8 cellular contexts compared by ENCODE assay signal in the genomic region with DNA sequence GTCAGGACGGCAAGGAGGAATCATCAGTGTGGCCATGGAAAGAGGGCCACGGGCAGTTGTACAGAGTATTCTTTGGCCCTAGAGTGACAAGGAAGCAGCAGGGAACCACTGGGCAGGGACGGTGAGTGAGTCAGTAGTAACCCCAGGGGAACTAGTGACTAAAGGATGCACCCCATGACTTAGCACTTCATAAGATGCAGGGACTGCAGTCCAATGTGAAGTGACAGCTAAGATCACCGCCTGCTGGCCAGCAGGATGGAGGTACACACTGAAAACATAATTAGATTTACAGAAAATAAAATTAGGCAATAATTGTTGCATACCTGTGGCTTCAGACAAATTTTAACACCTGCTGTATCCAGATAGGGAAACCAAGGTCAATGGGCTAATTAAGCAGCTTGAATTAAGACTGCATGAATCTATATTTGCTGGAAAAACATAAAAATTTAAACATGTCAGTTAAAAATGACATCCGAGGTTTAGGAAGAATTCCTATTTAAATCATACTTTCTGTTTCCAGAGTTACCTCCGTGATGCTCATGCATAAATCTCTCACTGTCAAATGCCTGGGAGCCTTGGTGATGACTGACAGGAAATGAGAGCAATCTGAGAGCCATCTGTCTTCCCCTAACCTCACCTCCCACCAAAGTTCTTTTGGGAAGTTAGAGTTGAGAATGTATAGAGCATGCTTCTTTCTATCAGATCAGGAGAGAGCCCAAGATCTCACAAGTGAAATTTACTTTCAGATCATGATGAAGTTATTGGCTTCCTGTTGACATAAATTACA. TPM values are rescaled to one million over a fixed set of nuclear protein-coding genes. Genes with fewer than 3 reads are reported as not detected.
DNase-seq lines count a peak whose midpoint lies in the region; ATAC-seq, FAIRE-seq and TF ChIP-seq lines count a peak whose summit lies in the region.

No MANE protein-coding gene starts in this region.

- no peak overlapping the region for H2AFZ ChIP-seq in K562 (ENCODE audit: low read depth, low read length)

- no peaks in the 10 kb centered on the region for H4K20me1 ChIP-seq in K562 (replicated peaks; ENCODE audit: control insufficient read depth, insufficient read depth, low read length)

- H3K4me3 ChIP-seq in A673 (ENCODE audit: low read depth, low read length, poor library complexity, severe bottlenecking): no peak overlapping the region
- H3K4me3 ChIP-seq in K562: no peak overlapping the region
- H3K4me3 ChIP-seq in CD8-positive, alpha-beta memory T cell (ENCODE audit: low read length): no peak overlapping the region
- no peak overlapping the region for H3K4me3 ChIP-seq in uterus

- H3K36me3 ChIP-seq in A673 (ENCODE audit: insufficient read depth, low read length, poor library complexity, severe bottlenecking): no peaks in the 10 kb centered on the region
- H3K36me3 ChIP-seq in K562 (ENCODE audit: control insufficient read depth, insufficient read depth, low read length): no peaks in the 10 kb centered on the region
- H3K36me3 ChIP-seq in CD8-positive, alpha-beta memory T cell (ENCODE audit: insufficient read depth, low read length): no peaks in the 10 kb centered on the region
- H3K36me3 ChIP-seq in uterus: no peaks in the 10 kb centered on the region

- POLR2A ChIA-PET in A673 (lab: Charles Lee; ENCODE audit: low non-redundant PET) (no interaction called here), K562 (lab: Yijun Ruan, JAX) (interaction anchor here (0.7 kb wide), 1 partner anchor 36 kb away, joined by 6 read pairs; no protein-coding TSS in a partner anchor)
- POLR2A ChIA-PET in CD8-positive, alpha-beta memory T cell (lab: Charles Lee): no interaction called here

- H3K27ac Mint-ChIP-seq in CD8-positive, alpha-beta memory T cell: no peak overlapping the region

- TF ChIP-seq CTCF in A673 (conservative IDR thresholded peaks at IDR 0.05; ENCODE audit: low read depth, low read length) (peak; percentile 22; the same call in 1 of the 2 replicates), K562 (IDR thresholded peaks at IDR 0.05 in 2 of 3, conservative IDR thresholded peaks at IDR 0.05 in 1 of 3; ENCODE audit: insufficient read depth in 2 of 3, low read depth in 1 of 3, low read length in 3 of 3) (peak; percentile 43 to 72 (median 66)), uterus (IDR thresholded peaks at IDR 0.05) (no peak)

- TF ChIP-seq POLR2A in K562 (conservative IDR thresholded peaks at IDR 0.05): no peak
- TF ChIP-seq POLR2A in uterus (IDR thresholded peaks at IDR 0.05): no peak

- H3K27me3 ChIP-seq in A673 (replicated peaks; ENCODE audit: insufficient read depth, low read depth, low read length, poor library complexity): no peaks in the 10 kb centered on the region
- H3K27me3 ChIP-seq in K562 (ENCODE audit: control insufficient read depth in 2 of 2, insufficient read depth in 2 of 2, low read length in 2 of 2): peaks cover 0 to 9% of the 10 kb centered on the region in 2 experiments; a peak in 1 of 5 replicates
- H3K27me3 ChIP-seq in CD8-positive, alpha-beta memory T cell (ENCODE audit: insufficient read depth, low read length, poor library complexity, severe bottlenecking): no peaks in the 10 kb centered on the region
- no peaks in the 10 kb centered on the region for H3K27me3 ChIP-seq in uterus

- CTCF ChIA-PET in A673 (lab: Charles Lee) (interaction anchor here (1.5 kb wide), 1 partner anchor 161 kb away, joined by 3 read pairs; no protein-coding TSS in a partner anchor), K562 (lab: Yijun Ruan, JAX; ENCODE audit: low intra/inter-chr PET ratio) (no interaction called here)
- CTCF ChIA-PET in CD8-positive, alpha-beta memory T cell (lab: Charles Lee): interaction anchor here (1.7 kb wide), 1 partner anchor 36 kb away, joined by 3 read pairs; no protein-coding TSS in a partner anchor

- no peaks in the 10 kb centered on the region for H3K36me3 Mint-ChIP-seq in CD8-positive, alpha-beta memory T cell

- 3% methylated on average over 6 of the region's 6 CpGs for WGBS in K562 (ENCODE audit: insufficient coverage, low coverage, missing lambda C conversion rate)

- H3K4me1 Mint-ChIP-seq in CD8-positive, alpha-beta memory T cell: peaks cover 0 to 6% (median 4%) of the 10 kb centered on the region in 3 donors

- ATAC-seq in GM18909 (IDR thresholded peaks at IDR 0.05; ENCODE audit: poor library complexity, unreplicated experiment) (peak; percentile 85), HG03565 (IDR thresholded peaks at IDR 0.05; ENCODE audit: unreplicated experiment) (peak; percentile 78), K562 (peak; percentile 89), sciatic nerve (no peak)

- in situ Hi-C loops in K562 (cut with MboI): no loop called here

- no peak for TF ChIP-seq EP300 in K562 (IDR thresholded peaks at IDR 0.05; ENCODE audit: low read length)

- H3K9me3 ChIP-seq in A673 (ENCODE audit: low read depth, low read length, poor library complexity, severe bottlenecking): no peaks in the 10 kb centered on the region
- no peaks in the 10 kb centered on the region for H3K9me3 ChIP-seq in K562 (replicated peaks; ENCODE audit: control insufficient read depth, insufficient read depth, low read depth, low read length)
- H3K9me3 ChIP-seq in CD8-positive, alpha-beta memory T cell (ENCODE audit: low read length): no peaks in the 10 kb centered on the region
- no peaks in the 10 kb centered on the region for H3K9me3 ChIP-seq in uterus

- DNase-seq in A673 (ENCODE audit: low spot score): peak; percentile 66
- peak; percentile 63 to 72 (median 64) for DNase-seq in K562 (ENCODE audit: extremely low read depth in 1 of 4, low spot score in 3 of 4)
- DNase-seq in CD8-positive, alpha-beta memory T cell: no peak
- DNase-seq in uterus: no peak
- DNase-seq in sciatic nerve (ENCODE audit: low spot score): no peak
- no peak for DNase-seq in dedifferentiated amniotic fluid mesenchymal stem cell (ENCODE audit: extremely low spot score)

- H3K4me2 ChIP-seq in K562 (ENCODE audit: insufficient read depth, low read length): no peak overlapping the region

- peaks cover 0 to 18% of the 10 kb centered on the region in 2 donors for H3K27me3 Mint-ChIP-seq in CD8-positive, alpha-beta memory T cell

- H3K4me3 Mint-ChIP-seq in CD8-positive, alpha-beta memory T cell: no peak overlapping the region

- H3K4me1 ChIP-seq in A673 (ENCODE audit: insufficient read depth, low read length, poor library complexity, severe bottlenecking): peaks cover 10% of the 10 kb centered on the region
- H3K4me1 ChIP-seq in K562 (replicated peaks in 1 of 2; ENCODE audit: control insufficient read depth in 2 of 2, insufficient read depth in 2 of 2, low read length in 2 of 2): no peaks in the 10 kb centered on the region
- no peaks in the 10 kb centered on the region for H3K4me1 ChIP-seq in CD8-positive, alpha-beta memory T cell (ENCODE audit: insufficient read depth, low read length)
- no peaks in the 10 kb centered on the region for H3K4me1 ChIP-seq in uterus

- intact Hi-C loops in A673 (cut with micrococcal nuclease; ENCODE audit: unreplicated experiment) (loop anchor here (10.0 kb wide), 2 partner anchors 163 to 583 kb away; no protein-coding TSS in a partner anchor), K562 (cut with micrococcal nuclease) (no loop called here), uterus (cut with DNase I; ENCODE audit: low total_unique reads) (no loop called here), sciatic nerve (cut with DNase I) (loop anchor here (10.0 kb wide), 1 partner anchor 733 kb away; no protein-coding TSS in a partner anchor)

- FAIRE-seq in K562 (lab: Jason Lieb, UNC): peak; percentile 74

- H3K79me2 ChIP-seq in K562 (ENCODE audit: control insufficient read depth, insufficient read depth, low read length): no peaks in the 10 kb centered on the region

- no peak overlapping the region for H3K9ac ChIP-seq in K562 (ENCODE audit: insufficient read depth in 1 of 2, low read depth in 2 of 2, low read length in 2 of 2)

- H3K9me3 Mint-ChIP-seq in CD8-positive, alpha-beta memory T cell: no peaks in the 10 kb centered on the region

- BruUV-seq in A673 (replicated peaks; lab: Mats Ljungman, UMichigan) (no TSS peak), K562 (replicated peaks; lab: Mats Ljungman, UMichigan) (no TSS peak)

- H3K27ac ChIP-seq in A673 (ENCODE audit: low read depth, low read length, poor library complexity, severe bottlenecking): no peak overlapping the region
- H3K27ac ChIP-seq in K562 (ENCODE audit: extremely low read depth, low read depth, low read length): no peak overlapping the region
- no peak overlapping the region for H3K27ac ChIP-seq in CD8-positive, alpha-beta memory T cell (ENCODE audit: low read depth, low read length)
- H3K27ac ChIP-seq in uterus: no peak overlapping the region

- H3K9me1 ChIP-seq in K562 (ENCODE audit: control insufficient read depth, insufficient read depth, low read length): no peaks in the 10 kb centered on the region

- TF ChIP-seq RAD21 in K562 (CRISPR knock-in tag; conservative IDR thresholded peaks at IDR 0.05 in 1 of 2, IDR thresholded peaks at IDR 0.05 in 1 of 2): peak; percentile 52 to 61

TF ChIP-seq in K562, 482 proteins besides CTCF, POLR2A, EP300 and RAD21 (continues in another document):
- TF ChIP-seq MAFK (IDR thresholded peaks at IDR 0.05; ENCODE audit: low read length): peak; percentile 72; the same call in 1 of the 2 replicates
- TF ChIP-seq KLF1 (tag; IDR thresholded peaks at IDR 0.05): no peak

RNA-seq across cellular contexts. Expression of gene DCLK3, which starts 56.5 kb away (rescaled TPM):
- total RNA-seq in A673 (2021) (0.04 and 0.06 TPM in 2 replicates), K562 (2014; rRNA removed) (not detected in 2 replicates), K562 (2014; rRNA removed; fragmentation: Illumina TruSeq; extraction: Trizol) (not detected in 2 replicates), K562 (2015; rRNA removed; fragmentation: Illumina TruSeq; extraction: Trizol) (not detected in 2 replicates), K562 (2021) (not detected in 2 replicates), uterus (1 to 10 TPM in 2 of 4 donors, not detected in 2; 1.0 to 1.5 TPM), sciatic nerve (57.7 TPM)
- not detected in 2 replicates for total RNA-seq in K562 (2011; cell fraction: chromatin; rRNA removed; ENCODE audit: low replicate concordance)
- total RNA-seq in K562 (2011; cell fraction: nucleolus; rRNA removed): not detected in 2 replicates
- not detected in 2 replicates for total RNA-seq in K562 (2011; cell fraction: nucleoplasm; rRNA removed)
- polyA plus RNA-seq in K562 (2011; rRNA removed) (not detected in 2 replicates), K562 (2014; fragmentation: Illumina TruSeq; extraction: Trizol) (not detected in 2 replicates), K562 (2014; fragmentation: Nextera tagmentation; extraction: Ambion mirVana) (not detected), K562 (2014; rRNA removed) (not detected in 2 replicates)
- polyA plus RNA-seq in K562 (2011; cell fraction: cytosol; rRNA removed): not detected in 2 replicates
- not detected in 2 replicates for polyA plus RNA-seq in K562 (2011; cell fraction: nucleus; rRNA removed)
- polyA plus RNA-seq in K562 (2012): not detected in 2 replicates
- not detected in 2 replicates for polyA minus RNA-seq in K562 (2011; rRNA and poly(A)+ RNA removed)
- not detected in 2 replicates for polyA minus RNA-seq in K562 (2011; cell fraction: cytosol; rRNA and poly(A)+ RNA removed)
- not detected in 2 replicates for polyA minus RNA-seq in K562 (2011; cell fraction: nucleus; rRNA and poly(A)+ RNA removed)
- not detected for total RNA-seq in CD8-positive, alpha-beta memory T cell
- not detected for polyA plus RNA-seq in CD8-positive, alpha-beta memory T cell

Comparison
In these comparisons a context has a peak if more than half of its experiments do, and no peak if none do; other contexts are left out.
1. DNase-seq: peak in A673 (single experiment) and K562 (4 of 4); none in CD8-positive, alpha-beta memory T cell (0 of 5), uterus (0 of 2), sciatic nerve (single experiment) and dedifferentiated amniotic fluid mesenchymal stem cell (single experiment).
2. CTCF ChIP-seq: peak in A673 (single experiment) and K562 (3 of 3); none in uterus (0 of 4).
3. RNA of gene DCLK3, which starts 56.5 kb away (total RNA-seq): 57.7 TPM in sciatic nerve (single experiment); 1.0 to 1.5 TPM in uterus, 0.04 to 0.06 TPM in A673, not detected in CD8-positive, alpha-beta memory T cell and not detected in K562; every median in the first group is over 10 times any median in the second.
4. intact Hi-C loops: an anchor here in A673 (10.0 kb wide) and sciatic nerve (10.0 kb wide); none called in K562 and uterus.